ENCODE assay signal across 20 cellular contexts in genomic region chr1:159421821-159422220, GRCh38. TPM values are rescaled to one million over a fixed set of nuclear protein-coding genes. Genes with fewer than 3 reads are reported as not detected.
DNase-seq lines count a peak whose midpoint lies in the region; ATAC-seq and TF ChIP-seq lines count a peak whose summit lies in the region.
"Had no signal": no experiment of that assay in that cellular context is flagged by ENCODE, and none has a peak within 500 bp of the region (broad histone marks: within the 10 kb centered on the region; RNA-seq: fewer than 3 reads in every experiment).

No MANE protein-coding gene starts in this region.

- intact Hi-C loops in PC-3 (cut with micrococcal nuclease) = no loop called here

- H3K9me3 ChIP-seq in PC-3 (ENCODE audit: low read length) (peaks cover 13% of the 10 kb centered on the region), GM23248 (ENCODE audit: low read depth) (no peaks in the 10 kb centered on the region)
- H3K9me3 ChIP-seq: pancreas had no signal

- H3K4me3 ChIP-seq in PC-3 (ENCODE audit: low read length) (no peak overlapping the region), GM23248 (no peak overlapping the region)
- H3K4me3 ChIP-seq: pancreas, spleen had no signal

- H4K20me1 ChIP-seq in PC-3 (ENCODE audit: low read length) = no peaks in the 10 kb centered on the region
- no peaks in the 10 kb centered on the region for H4K20me1 ChIP-seq in GM23248 (ENCODE audit: insufficient read depth)

- H3K27me3 ChIP-seq in PC-3 (ENCODE audit: low read length) = peaks cover 4% of the 10 kb centered on the region; the same call in 1 of the 2 replicates
- no peaks in the 10 kb centered on the region for H3K27me3 ChIP-seq in GM23248 (replicated peaks; ENCODE audit: insufficient read depth)
- H3K27me3 ChIP-seq: pancreas had no signal

- no peak for DNase-seq in GM13976 (ENCODE audit: low spot score)
- DNase-seq in PC-3 = no peak
- DNase-seq in glutamatergic neuron = peak; percentile 25
- DNase-seq in GM23248 = no peak
- no peak for DNase-seq in ACHN
- no peak for DNase-seq in SW480 (ENCODE audit: low spot score)
- DNase-seq: activated T-cell treated with anti-CD3 and anti-CD28 coated beads, Interleukin-2, amount 50 U/mL, for 24 hours; DMS 273 treated with DMSO at 0.1 percent for 48 hours; Kasumi-1; NCI-H2171; OCI-M1; spleen had no signal

- no peak overlapping the region for H3K9ac ChIP-seq in PC-3 (ENCODE audit: low read length)
- no peak overlapping the region for H3K9ac ChIP-seq in GM23248

- no peak overlapping the region for H3K27ac ChIP-seq in 22Rv1
- H3K27ac ChIP-seq in PC-3 (ENCODE audit: low read length) = no peak overlapping the region
- no peak overlapping the region for H3K27ac ChIP-seq in GM23248
- H3K27ac ChIP-seq: pancreas, spleen had no signal

- H3K9me3 Mint-ChIP-seq in glutamatergic neuron (ENCODE audit: unreplicated experiment) = peaks cover 3% of the 10 kb centered on the region

- POLR2A ChIA-PET in PC-3 (lab: Charles Lee; ENCODE audit: unreplicated experiment) = no interaction called here

- H3K9me2 ChIP-seq in PC-3 (replicated peaks; ENCODE audit: low read length) (no peaks in the 10 kb centered on the region), GM23248 (ENCODE audit: insufficient read depth) (no peaks in the 10 kb centered on the region)

- H3K36me3 ChIP-seq in PC-3 (ENCODE audit: low read depth, low read length) (no peaks in the 10 kb centered on the region), GM23248 (ENCODE audit: low read depth) (no peaks in the 10 kb centered on the region)
- H3K36me3 ChIP-seq: pancreas, spleen had no signal

- no peaks in the 10 kb centered on the region for H3K4me1 Mint-ChIP-seq in glutamatergic neuron (ENCODE audit: low read depth, unreplicated experiment)

- WGBS in GM23248 (ENCODE audit: low coverage in 1 of 2, low lambda C conversion rate in 2 of 2, missing lambda C conversion rate in 2 of 2), 2 experiments = 58 to 64% methylated on average over 6 to 8 of the region's 8 CpGs

- no peak overlapping the region for H3K4me3 Mint-ChIP-seq in glutamatergic neuron (ENCODE audit: unreplicated experiment)
- H3K4me3 Mint-ChIP-seq: activated T-cell treated with anti-CD3 and anti-CD28 coated beads, Interleukin-2, amount 50 U/mL, for 24 hours had no signal

- H3K4me1 ChIP-seq in PC-3 (ENCODE audit: insufficient read depth, low read length) = no peaks in the 10 kb centered on the region
- H3K4me1 ChIP-seq in GM23248 (ENCODE audit: insufficient read depth) = no peaks in the 10 kb centered on the region
- H3K4me1 ChIP-seq: pancreas, spleen had no signal

- CTCF ChIA-PET in PC-3 (lab: Charles Lee) = no interaction called here

- TF ChIP-seq CTCF in 22Rv1 (IDR thresholded peaks at IDR 0.05) (peak; percentile 71), GM13976 (IDR thresholded peaks at IDR 0.05; ENCODE audit: borderline replicate concordance, control extremely low read depth, extremely low read depth, insufficient read depth, missing control alignments) (peak; percentile 14), PC-3 (conservative IDR thresholded peaks at IDR 0.05; ENCODE audit: low read depth, low read length) (peak; percentile 51), glutamatergic neuron (IDR thresholded peaks at IDR 0.05; ENCODE audit: partially characterized antibody, unreplicated experiment) (peak; percentile 36)

- no peak for ATAC-seq in PC-3
- no peak for ATAC-seq in HG03432 (IDR thresholded peaks at IDR 0.05; ENCODE audit: unreplicated experiment)
- ATAC-seq: pancreas had no signal

- no TSS peak for BruUV-seq in PC-3 (replicated peaks; lab: Mats Ljungman, UMichigan)

- no peaks in the 10 kb centered on the region for H3K79me2 ChIP-seq in PC-3 (ENCODE audit: low read length)
- H3K79me2 ChIP-seq in GM23248 (ENCODE audit: insufficient read depth) = no peaks in the 10 kb centered on the region

- H3K4me2 ChIP-seq in PC-3 (ENCODE audit: low read length) (no peak overlapping the region), GM23248 (ENCODE audit: unreplicated experiment) (no peak overlapping the region)

- H2AFZ ChIP-seq in PC-3 (ENCODE audit: low read length) (no peak overlapping the region), GM23248 (no peak overlapping the region)

- in situ Hi-C loops in GM13976 (cut with MboI; ENCODE audit: low sequenced_read_pairs, unreplicated experiment) = no loop called here
- in situ Hi-C loops in GM23248 (cut with MboI) = no loop called here
- in situ Hi-C loops in ACHN (cut with HindIII; ENCODE audit: low pct_ligation_motif_present, low pct_unique_long_range_greater_than_20kb, low sequenced_read_pairs) = no loop called here

- no peak overlapping the region for H3K27ac Mint-ChIP-seq in glutamatergic neuron (ENCODE audit: unreplicated experiment)
- H3K27ac Mint-ChIP-seq: activated T-cell treated with anti-CD3 and anti-CD28 coated beads, Interleukin-2, amount 50 U/mL, for 24 hours had no signal

- H3K36me3 Mint-ChIP-seq in glutamatergic neuron (ENCODE audit: unreplicated experiment) = peaks cover 9% of the 10 kb centered on the region

- H3F3A ChIP-seq in PC-3 (ENCODE audit: low read length, unreplicated experiment) (no peaks in the 10 kb centered on the region), GM23248 (ENCODE audit: insufficient read depth) (no peaks in the 10 kb centered on the region)

- no peaks in the 10 kb centered on the region for H3K27me3 Mint-ChIP-seq in glutamatergic neuron (ENCODE audit: unreplicated experiment)

RNA-seq across cellular contexts. Expression of gene OR10J4, which starts 10.2 kb away (rescaled TPM):
- total RNA-seq in PC-3 (2014; rRNA removed) (not detected in 2 replicates), glutamatergic neuron (ENCODE audit: unreplicated experiment) (not detected)
- not detected in 2 replicates for total RNA-seq in GM23248 (2014; rRNA removed; shearing (Covaris generic))
- polyA plus RNA-seq in GM23248 (2016; fragmentation: Nextera tagmentation; extraction: Ambion mirVana) = not detected in 2 replicates
- total RNA-seq: cerebellum; mononuclear cell; pancreas; spleen; T-helper 1 cell treated with Interleukin-12 subunit alpha and Interleukin-12 subunit beta and Interleukin-4 antibody, amounts not matched to agents 30 ng/mL and 1 ng/mL, for 36 hours; temporal lobe had no signal
- polyA plus RNA-seq: AG04450, pancreas, spleen had no signal

RNA-seq across cellular contexts. Expression of gene OR10J1, which starts 17.7 kb away (rescaled TPM):
- total RNA-seq in PC-3 (2014; rRNA removed) (not detected in 2 replicates), glutamatergic neuron (ENCODE audit: unreplicated experiment) (not detected)
- total RNA-seq in GM23248 (2014; rRNA removed; shearing (Covaris generic)) = not detected in 2 replicates
- not detected in 2 replicates for polyA plus RNA-seq in GM23248 (2016; fragmentation: Nextera tagmentation; extraction: Ambion mirVana)
- total RNA-seq: cerebellum; mononuclear cell; pancreas; spleen; T-helper 1 cell treated with Interleukin-12 subunit alpha and Interleukin-12 subunit beta and Interleukin-4 antibody, amounts not matched to agents 30 ng/mL and 1 ng/mL, for 36 hours; temporal lobe had no signal
- polyA plus RNA-seq: AG04450, pancreas, spleen had no signal

Comparison
In these comparisons a context has a peak if more than half of its experiments do, and no peak if none do; other contexts are left out.
1. CTCF ChIP-seq: peak in every context shown above with its lines; median percentile 71 in 22Rv1; 51 in PC-3; 36 in glutamatergic neuron; 14 in GM13976.